Comparison of ENCODE assay signal across 1 cellular context in genomic region chr3:23739536-23739935, GRCh38.
A peak's percentile ranks its signal among the peaks of the same experiment; 100 is the strongest.
TF ChIP-seq lines count a peak whose summit lies in the region.

No MANE protein-coding gene starts in this region.

TF ChIP-seq in HCT116, 20 proteins besides CTCF, POLR2A, EP300 and RAD21:
- TF ChIP-seq REST (IDR thresholded peaks at IDR 0.05; ENCODE audit: low read depth): no peak
- TF ChIP-seq, protein P1, sequence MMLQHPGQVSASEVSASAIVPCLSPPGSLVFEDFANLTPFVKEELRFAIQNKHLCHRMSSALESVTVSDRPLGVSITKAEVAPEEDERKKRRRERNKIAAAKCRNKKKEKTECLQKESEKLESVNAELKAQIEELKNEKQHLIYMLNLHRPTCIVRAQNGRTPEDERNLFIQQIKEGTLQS (IDR thresholded peaks at IDR 0.05): no peak
- TF ChIP-seq EZH2phosphoT487 (IDR thresholded peaks at IDR 0.05; ENCODE audit: borderline replicate concordance): no peak
- no peak for TF ChIP-seq CEBPB (IDR thresholded peaks at IDR 0.05; ENCODE audit: low read depth)
- no peak for TF ChIP-seq SRF (IDR thresholded peaks at IDR 0.05; ENCODE audit: low read depth)
- TF ChIP-seq JUND (IDR thresholded peaks at IDR 0.05): peak; percentile 48
- no peak for TF ChIP-seq EGR1 (IDR thresholded peaks at IDR 0.05; ENCODE audit: low read depth)
- TF ChIP-seq SP1 (IDR thresholded peaks at IDR 0.05; ENCODE audit: low read depth): peak; percentile 45
- TF ChIP-seq ZNF274 (IDR thresholded peaks at IDR 0.05; ENCODE audit: low read depth, low read length): no peak
- peak; percentile 88 for TF ChIP-seq MAX (IDR thresholded peaks at IDR 0.05)
- no peak for TF ChIP-seq ZFX (IDR thresholded peaks at IDR 0.05)
- no peak for TF ChIP-seq EZH2 (IDR thresholded peaks at IDR 0.05)
- no peak for TF ChIP-seq POLR2AphosphoS5 (IDR thresholded peaks at IDR 0.05; ENCODE audit: low read depth, low read length)
- no peak for TF ChIP-seq FOSL1 (IDR thresholded peaks at IDR 0.05; ENCODE audit: low read depth)
- 0 out of 2 replicates have a peak, but pooled peaks have one; percentile 37 for TF ChIP-seq CBX3 (IDR thresholded peaks at IDR 0.05; ENCODE audit: low read depth)
- no peak for TF ChIP-seq YY1 (IDR thresholded peaks at IDR 0.05; ENCODE audit: extremely low read depth, insufficient replicate concordance, low read depth, low read length)
- TF ChIP-seq SIN3A (IDR thresholded peaks at IDR 0.05; ENCODE audit: low read depth): peak; percentile 38; the same call in 1 of the 2 replicates
- TF ChIP-seq ELF1 (IDR thresholded peaks at IDR 0.05; ENCODE audit: borderline replicate concordance, low read depth): no peak
- no peak for TF ChIP-seq TCF7L2 (IDR thresholded peaks at IDR 0.05; ENCODE audit: borderline replicate concordance, extremely low read depth, insufficient read depth, insufficient read length)
